In the genomic region with DNA sequence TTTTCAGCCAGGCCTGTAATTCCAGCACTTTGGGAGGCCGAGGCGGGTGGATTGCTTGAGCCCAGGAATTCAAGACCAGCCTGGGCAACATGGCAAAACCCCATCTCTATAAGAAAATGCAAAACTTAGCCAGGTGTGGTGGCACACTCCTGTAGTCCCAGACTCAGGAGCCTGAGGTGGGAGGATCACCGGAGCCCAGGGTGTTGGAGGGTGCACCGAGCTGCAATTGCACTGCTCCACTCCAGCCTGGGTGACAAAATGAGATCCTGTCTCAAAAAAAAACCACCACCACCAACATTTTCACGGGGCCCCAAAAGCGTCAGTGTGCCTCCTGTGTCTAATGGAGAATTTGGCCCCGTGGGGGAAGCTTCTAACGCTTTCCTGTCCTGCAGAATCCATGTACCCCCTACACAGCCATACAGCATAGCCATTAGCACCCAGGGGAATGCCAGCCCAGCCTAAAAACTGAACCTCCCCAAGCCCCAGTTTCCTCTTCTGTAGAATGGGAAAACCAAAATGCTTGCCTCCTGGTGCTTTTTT, we compare ENCODE assay signal across 10 cellular contexts.
"Had no signal": no experiment of that assay in that cellular context is flagged by ENCODE, and none has a peak within 500 bp of the region (broad histone marks: within the 10 kb centered on the region; RNA-seq: fewer than 3 reads in every experiment).

No MANE protein-coding gene starts in this region.

- H3K9me3 ChIP-seq: adrenal gland, ovary had no signal

- H3K4me1 ChIP-seq: adrenal gland had no signal

- H3K36me3 ChIP-seq: adrenal gland, ovary had no signal

- H3K27me3 ChIP-seq: adrenal gland, ovary had no signal

- DNase-seq: activated CD4-positive, alpha-beta T cell treated with anti-CD3 and anti-CD28 coated beads for 4 hours; activated CD8-positive, alpha-beta T cell treated with anti-CD3 and anti-CD28 coated beads, Interleukin-2, amount 10 ng/mL, durations not matched to agents 7 days and 5 days; activated naive CD4-positive, alpha-beta T cell treated with anti-CD3 and anti-CD28 coated beads, Interleukin-2, amount 50 U/mL, for 16 hours; caudate nucleus; cortex of kidney; effector memory CD4-positive, alpha-beta T cell; glutamatergic neuron; small intestine had no signal

- H3K27ac ChIP-seq: ovary had no signal

- H3K4me3 ChIP-seq: adrenal gland, ovary had no signal

- ATAC-seq: activated CD8-positive, alpha-beta T cell treated with anti-CD3 and anti-CD28 coated beads, Interleukin-2, amount 10 ng/mL, durations not matched to agents 7 days and 5 days had no signal
